Comparison of ENCODE assay signal across 1 cellular context in the genomic region with DNA sequence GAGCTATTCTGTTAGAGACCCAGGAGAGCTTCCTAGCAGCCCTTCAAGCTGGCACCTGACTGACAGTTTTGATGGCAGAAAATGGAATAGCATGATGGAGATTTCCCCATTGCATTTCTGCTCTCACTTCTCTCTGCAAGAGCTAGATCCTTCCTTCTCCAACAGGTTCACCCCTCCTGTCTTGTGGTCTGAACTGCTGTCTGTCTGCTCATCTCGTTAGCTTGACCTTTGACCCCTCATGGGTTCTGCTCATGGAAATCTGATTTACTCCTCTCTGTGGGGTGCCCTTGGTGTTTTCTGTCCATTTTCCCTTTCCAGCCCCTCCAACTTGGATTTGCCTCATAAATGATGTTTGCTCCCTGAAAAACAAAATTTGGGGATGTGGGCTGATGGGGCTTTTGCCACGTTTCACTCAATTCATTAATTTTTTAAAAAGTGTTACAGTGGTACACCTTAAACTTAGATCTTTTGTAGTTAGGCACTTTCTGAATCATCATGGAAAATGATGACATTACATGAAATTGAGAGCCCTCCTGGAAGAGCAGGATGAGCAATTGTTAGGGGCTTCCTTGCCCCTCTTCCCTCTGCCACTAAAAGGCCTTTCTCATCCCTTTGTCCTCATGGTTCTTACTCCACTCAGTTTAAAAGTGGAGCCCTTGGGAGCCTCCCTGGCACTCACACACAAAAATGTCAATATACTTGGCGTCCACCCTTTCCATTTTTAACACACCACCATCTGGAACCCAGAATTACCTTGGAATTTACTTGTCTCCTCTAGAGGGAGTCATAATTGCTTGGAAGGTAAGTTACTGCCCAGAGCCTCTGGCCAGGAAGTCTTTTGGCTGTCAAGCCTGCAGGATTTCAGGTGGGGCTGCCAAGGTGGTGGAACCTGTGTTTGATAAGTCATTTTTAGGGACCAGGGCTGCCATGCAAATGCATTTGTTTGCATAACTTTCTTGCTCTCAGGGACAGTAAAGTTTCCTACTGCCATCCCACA.
TF ChIP-seq lines count a peak whose summit lies in the region.

No MANE protein-coding gene starts in this region.

TF ChIP-seq in GM23338, 12 proteins besides CTCF, POLR2A, EP300 and RAD21 (continued from another document):
- TF ChIP-seq, protein P1, sequence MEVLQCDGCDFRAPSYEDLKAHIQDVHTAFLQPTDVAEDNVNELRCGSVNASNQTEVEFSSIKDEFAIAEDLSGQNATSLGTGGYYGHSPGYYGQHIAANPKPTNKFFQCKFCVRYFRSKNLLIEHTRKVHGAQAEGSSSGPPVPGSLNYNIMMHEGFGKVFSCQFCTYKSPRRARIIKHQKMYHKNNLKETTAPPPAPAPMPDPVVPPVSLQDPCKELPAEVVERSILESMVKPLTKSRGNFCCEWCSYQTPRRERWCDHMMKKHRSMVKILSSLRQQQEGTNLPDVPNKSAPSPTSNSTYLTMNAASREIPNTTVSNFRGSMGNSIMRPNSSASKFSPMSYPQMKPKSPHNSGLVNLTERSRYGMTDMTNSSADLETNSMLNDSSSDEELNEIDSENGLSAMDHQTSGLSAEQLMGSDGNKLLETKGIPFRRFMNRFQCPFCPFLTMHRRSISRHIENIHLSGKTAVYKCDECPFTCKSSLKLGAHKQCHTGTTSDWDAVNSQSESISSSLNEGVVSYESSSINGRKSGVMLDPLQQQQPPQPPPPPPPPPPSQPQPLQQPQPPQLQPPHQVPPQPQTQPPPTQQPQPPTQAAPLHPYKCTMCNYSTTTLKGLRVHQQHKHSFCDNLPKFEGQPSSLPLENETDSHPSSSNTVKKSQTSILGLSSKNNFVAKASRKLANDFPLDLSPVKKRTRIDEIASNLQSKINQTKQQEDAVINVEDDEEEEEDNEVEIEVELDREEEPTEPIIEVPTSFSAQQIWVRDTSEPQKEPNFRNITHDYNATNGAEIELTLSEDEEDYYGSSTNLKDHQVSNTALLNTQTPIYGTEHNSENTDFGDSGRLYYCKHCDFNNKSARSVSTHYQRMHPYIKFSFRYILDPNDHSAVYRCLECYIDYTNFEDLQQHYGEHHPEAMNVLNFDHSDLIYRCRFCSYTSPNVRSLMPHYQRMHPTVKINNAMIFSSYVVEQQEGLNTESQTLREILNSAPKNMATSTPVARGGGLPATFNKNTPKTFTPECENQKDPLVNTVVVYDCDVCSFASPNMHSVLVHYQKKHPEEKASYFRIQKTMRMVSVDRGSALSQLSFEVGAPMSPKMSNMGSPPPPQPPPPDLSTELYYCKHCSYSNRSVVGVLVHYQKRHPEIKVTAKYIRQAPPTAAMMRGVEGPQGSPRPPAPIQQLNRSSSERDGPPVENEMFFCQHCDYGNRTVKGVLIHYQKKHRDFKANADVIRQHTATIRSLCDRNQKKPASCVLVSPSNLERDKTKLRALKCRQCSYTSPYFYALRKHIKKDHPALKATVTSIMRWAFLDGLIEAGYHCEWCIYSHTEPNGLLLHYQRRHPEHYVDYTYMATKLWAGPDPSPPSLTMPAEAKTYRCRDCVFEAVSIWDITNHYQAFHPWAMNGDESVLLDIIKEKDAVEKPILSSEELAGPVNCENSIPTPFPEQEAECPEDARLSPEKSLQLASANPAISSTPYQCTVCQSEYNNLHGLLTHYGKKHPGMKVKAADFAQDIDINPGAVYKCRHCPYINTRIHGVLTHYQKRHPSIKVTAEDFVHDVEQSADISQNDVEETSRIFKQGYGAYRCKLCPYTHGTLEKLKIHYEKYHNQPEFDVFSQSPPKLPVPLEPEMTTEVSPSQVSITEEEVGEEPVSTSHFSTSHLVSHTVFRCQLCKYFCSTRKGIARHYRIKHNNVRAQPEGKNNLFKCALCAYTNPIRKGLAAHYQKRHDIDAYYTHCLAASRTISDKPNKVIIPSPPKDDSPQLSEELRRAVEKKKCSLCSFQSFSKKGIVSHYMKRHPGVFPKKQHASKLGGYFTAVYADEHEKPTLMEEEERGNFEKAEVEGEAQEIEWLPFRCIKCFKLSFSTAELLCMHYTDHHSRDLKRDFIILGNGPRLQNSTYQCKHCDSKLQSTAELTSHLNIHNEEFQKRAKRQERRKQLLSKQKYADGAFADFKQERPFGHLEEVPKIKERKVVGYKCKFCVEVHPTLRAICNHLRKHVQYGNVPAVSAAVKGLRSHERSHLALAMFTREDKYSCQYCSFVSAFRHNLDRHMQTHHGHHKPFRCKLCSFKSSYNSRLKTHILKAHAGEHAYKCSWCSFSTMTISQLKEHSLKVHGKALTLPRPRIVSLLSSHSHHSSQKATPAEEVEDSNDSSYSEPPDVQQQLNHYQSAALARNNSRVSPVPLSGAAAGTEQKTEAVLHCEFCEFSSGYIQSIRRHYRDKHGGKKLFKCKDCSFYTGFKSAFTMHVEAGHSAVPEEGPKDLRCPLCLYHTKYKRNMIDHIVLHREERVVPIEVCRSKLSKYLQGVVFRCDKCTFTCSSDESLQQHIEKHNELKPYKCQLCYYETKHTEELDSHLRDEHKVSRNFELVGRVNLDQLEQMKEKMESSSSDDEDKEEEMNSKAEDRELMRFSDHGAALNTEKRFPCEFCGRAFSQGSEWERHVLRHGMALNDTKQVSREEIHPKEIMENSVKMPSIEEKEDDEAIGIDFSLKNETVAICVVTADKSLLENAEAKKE (CRISPR knock-in tag; IDR thresholded peaks at IDR 0.05) = no peak
- no peak for TF ChIP-seq STAT1 (IDR thresholded peaks at IDR 0.05; ENCODE audit: unreplicated experiment)
- no peak for TF ChIP-seq ETS1 (IDR thresholded peaks at IDR 0.05)
- no peak for TF ChIP-seq JUNB (IDR thresholded peaks at IDR 0.05; ENCODE audit: unreplicated experiment)
- TF ChIP-seq ZNF114 (CRISPR knock-in tag; IDR thresholded peaks at IDR 0.05) = no peak
- TF ChIP-seq, protein P2, sequence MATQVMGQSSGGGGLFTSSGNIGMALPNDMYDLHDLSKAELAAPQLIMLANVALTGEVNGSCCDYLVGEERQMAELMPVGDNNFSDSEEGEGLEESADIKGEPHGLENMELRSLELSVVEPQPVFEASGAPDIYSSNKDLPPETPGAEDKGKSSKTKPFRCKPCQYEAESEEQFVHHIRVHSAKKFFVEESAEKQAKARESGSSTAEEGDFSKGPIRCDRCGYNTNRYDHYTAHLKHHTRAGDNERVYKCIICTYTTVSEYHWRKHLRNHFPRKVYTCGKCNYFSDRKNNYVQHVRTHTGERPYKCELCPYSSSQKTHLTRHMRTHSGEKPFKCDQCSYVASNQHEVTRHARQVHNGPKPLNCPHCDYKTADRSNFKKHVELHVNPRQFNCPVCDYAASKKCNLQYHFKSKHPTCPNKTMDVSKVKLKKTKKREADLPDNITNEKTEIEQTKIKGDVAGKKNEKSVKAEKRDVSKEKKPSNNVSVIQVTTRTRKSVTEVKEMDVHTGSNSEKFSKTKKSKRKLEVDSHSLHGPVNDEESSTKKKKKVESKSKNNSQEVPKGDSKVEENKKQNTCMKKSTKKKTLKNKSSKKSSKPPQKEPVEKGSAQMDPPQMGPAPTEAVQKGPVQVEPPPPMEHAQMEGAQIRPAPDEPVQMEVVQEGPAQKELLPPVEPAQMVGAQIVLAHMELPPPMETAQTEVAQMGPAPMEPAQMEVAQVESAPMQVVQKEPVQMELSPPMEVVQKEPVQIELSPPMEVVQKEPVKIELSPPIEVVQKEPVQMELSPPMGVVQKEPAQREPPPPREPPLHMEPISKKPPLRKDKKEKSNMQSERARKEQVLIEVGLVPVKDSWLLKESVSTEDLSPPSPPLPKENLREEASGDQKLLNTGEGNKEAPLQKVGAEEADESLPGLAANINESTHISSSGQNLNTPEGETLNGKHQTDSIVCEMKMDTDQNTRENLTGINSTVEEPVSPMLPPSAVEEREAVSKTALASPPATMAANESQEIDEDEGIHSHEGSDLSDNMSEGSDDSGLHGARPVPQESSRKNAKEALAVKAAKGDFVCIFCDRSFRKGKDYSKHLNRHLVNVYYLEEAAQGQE (IDR thresholded peaks at IDR 0.05; ENCODE audit: unreplicated experiment) = no peak
- no peak for TF ChIP-seq POLR2AphosphoS5 (IDR thresholded peaks at IDR 0.05; ENCODE audit: low read depth)
- TF ChIP-seq EZH2 (IDR thresholded peaks at IDR 0.05; ENCODE audit: low read depth, unreplicated experiment) = no peak
- no peak for TF ChIP-seq ZNF331 (CRISPR knock-in tag; IDR thresholded peaks at IDR 0.05; ENCODE audit: low read depth)
